Comparison of ENCODE assay signal across 16 cellular contexts in the genomic region with DNA sequence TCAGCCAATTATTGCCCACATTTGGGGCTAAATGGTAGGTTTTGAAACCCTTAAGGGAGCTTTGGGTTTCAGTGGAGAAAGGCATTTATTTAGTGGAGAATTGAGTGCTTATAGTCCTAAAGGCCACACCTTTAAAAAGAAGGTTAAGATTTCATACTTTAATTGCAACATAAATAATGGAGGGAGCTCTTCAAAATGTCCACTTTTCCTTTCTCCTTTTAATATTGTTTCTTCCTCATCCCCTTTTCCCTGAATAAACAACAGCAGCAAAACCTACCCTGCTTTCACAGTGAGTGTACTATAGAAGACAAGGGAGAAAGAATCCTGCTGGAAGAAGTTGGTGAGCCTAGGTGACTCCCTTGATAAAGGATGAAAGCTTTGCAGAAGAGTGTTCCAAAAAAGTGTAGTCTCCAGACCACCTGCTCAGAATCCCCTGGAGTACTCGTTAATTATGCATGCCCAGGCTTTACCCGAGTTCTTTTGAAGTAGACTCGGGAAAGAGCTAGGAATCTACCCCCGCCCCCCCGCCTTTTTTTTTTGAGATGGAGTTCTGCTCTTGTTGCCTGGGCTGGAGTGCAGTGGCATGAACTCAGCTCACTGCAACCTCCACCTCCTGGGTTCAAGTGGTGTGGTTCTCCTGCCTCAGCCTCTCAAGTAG. TPM values are rescaled to one million over a fixed set of nuclear protein-coding genes. Genes with fewer than 3 reads are reported as not detected.
A peak's percentile ranks its signal among the peaks of the same experiment; 100 is the strongest.
DNase-seq lines count a peak whose midpoint lies in the region; ATAC-seq and TF ChIP-seq lines count a peak whose summit lies in the region.
"Had no signal": no experiment of that assay in that cellular context is flagged by ENCODE, and none has a peak within 500 bp of the region (broad histone marks: within the 10 kb centered on the region; RNA-seq: fewer than 3 reads in every experiment).

No MANE protein-coding gene starts in this region.

- CTCF ChIA-PET in IMR-90 (lab: Yijun Ruan, JAX) = interaction anchor here (0.8 kb wide), 1 partner anchor 70 kb away, joined by 3 read pairs; no protein-coding TSS in a partner anchor

- no peak overlapping the region for H3K56ac ChIP-seq in IMR-90 (ENCODE audit: extremely low read depth, insufficient read depth, low read length)

- H3K4me1 ChIP-seq in IMR-90 (ENCODE audit: control insufficient read depth, insufficient read depth, low read length) (peaks cover 20% of the 10 kb centered on the region), ascending aorta (peaks cover 7 to 46% of the 10 kb centered on the region in 2 donors), trophoblast cell (ENCODE audit: control insufficient read depth in 1 of 2, insufficient read depth in 2 of 2, low read length in 2 of 2) (peaks cover 2 to 9% of the 10 kb centered on the region in 2 experiments)
- H3K4me1 ChIP-seq: uterus had no signal

- H3K79me1 ChIP-seq in IMR-90 (ENCODE audit: low read depth in 1 of 2, low read length in 2 of 2) (peaks cover 0 to 12% of the 10 kb centered on the region in 2 experiments; a peak in 1 of 4 replicates), trophoblast cell (ENCODE audit: low read length) (peaks cover 3% of the 10 kb centered on the region)

- H2BK12ac ChIP-seq in trophoblast cell (ENCODE audit: low read length) = no peak overlapping the region

- 57% methylated on average over 3 of the region's 5 CpGs; no CpG with 5 or more reads in 1 of the 2 experiments for WGBS in IMR-90 (ENCODE audit: extremely low coverage in 2 of 2, insufficient read length in 1 of 2), 2 experiments
- WGBS in trophoblast cell (ENCODE audit: extremely low coverage, insufficient coverage, insufficient read length) = no CpG with 5 or more reads among the region's 5 CpGs

- no peak overlapping the region for H2BK15ac ChIP-seq in IMR-90 (ENCODE audit: low read depth, low read length)

- H4K5ac ChIP-seq in IMR-90 (ENCODE audit: low read depth, low read length) = no peak overlapping the region

- TF ChIP-seq CTCF in IMR-90 (conservative IDR thresholded peaks at IDR 0.05; ENCODE audit: low read depth, low read length) = no peak
- no peak for TF ChIP-seq CTCF in ascending aorta (IDR thresholded peaks at IDR 0.05)

- H3K4ac ChIP-seq in IMR-90 (ENCODE audit: low read depth, low read length) = no peak overlapping the region
- H3K4ac ChIP-seq in trophoblast cell (ENCODE audit: low read depth, low read length) = peak overlapping the region; percentile 16

- dilution Hi-C loops in IMR-90 (cut with HindIII; ENCODE audit: low sequenced_read_pairs, unreplicated experiment) = no loop called here

- H3K4me3 ChIP-seq in IMR-90 (ENCODE audit: insufficient read depth, low read depth, low read length) (no peak overlapping the region), ascending aorta (peak overlapping the region; percentile 16 to 23), trophoblast cell (ENCODE audit: low read depth, low read length) (no peak overlapping the region)
- H3K4me3 ChIP-seq: GM12878, ovary, uterus had no signal

- no peak overlapping the region for H4K12ac ChIP-seq in trophoblast cell (ENCODE audit: low read depth, low read length)

- H2BK5ac ChIP-seq in IMR-90 (ENCODE audit: low read depth, low read length, poor library complexity, severe bottlenecking) (peak overlapping the region; percentile 18), trophoblast cell (ENCODE audit: low read depth, low read length, poor library complexity) (no peak overlapping the region)

- BruUV-seq in IMR-90 (replicated peaks; lab: Mats Ljungman, UMichigan) = no TSS peak

- H4K20me1 ChIP-seq in IMR-90 (ENCODE audit: insufficient read depth, low read length) = peaks cover 90% of the 10 kb centered on the region

- H3K23ac ChIP-seq in IMR-90 (ENCODE audit: low read depth, low read length) = no peak overlapping the region
- no peak overlapping the region for H3K23ac ChIP-seq in trophoblast cell (ENCODE audit: low read length)

- ATAC-seq in IMR-90 (ENCODE audit: low read depth) = no peak
- ATAC-seq in GM19452 (IDR thresholded peaks at IDR 0.05; ENCODE audit: unreplicated experiment) = no peak
- ATAC-seq in GM19397 (IDR thresholded peaks at IDR 0.05; ENCODE audit: unreplicated experiment) = no peak
- ATAC-seq: GM12878 had no signal

- no peak overlapping the region for H2AK5ac ChIP-seq in IMR-90 (ENCODE audit: low read depth, low read length)
- H2AK5ac ChIP-seq in trophoblast cell (ENCODE audit: low read length) = no peak overlapping the region

- H2BK120ac ChIP-seq in IMR-90 (ENCODE audit: low read depth, low read length) = no peak overlapping the region
- H2BK120ac ChIP-seq in trophoblast cell (ENCODE audit: insufficient read depth, low read length, poor library complexity) = no peak overlapping the region

- POLR2A ChIA-PET in IMR-90 (lab: Charles Lee; ENCODE audit: unreplicated experiment) = interaction anchor here (0.7 to 1.3 kb wide), 3 partner anchors 35 to 74 kb away, joined by 3 to 5 read pairs (median 4); no protein-coding TSS in a partner anchor

- no peak for TF ChIP-seq POLR2A in IMR-90 (IDR thresholded peaks at IDR 0.05; ENCODE audit: low read depth, low read length)

- in situ Hi-C loops in IMR-90 (cut with MboI; ENCODE audit: low sequenced_read_pairs) = no loop called here

- no peak overlapping the region for H2AFZ ChIP-seq in IMR-90 (replicated peaks; ENCODE audit: low read length, poor library complexity)
- H2AFZ ChIP-seq in trophoblast cell (ENCODE audit: insufficient read depth, low read length, poor library complexity) = no peak overlapping the region

- H3K9me1 ChIP-seq in IMR-90 (ENCODE audit: insufficient read depth, low read length) = peaks cover 6% of the 10 kb centered on the region; the same call in 1 of the 2 replicates

- H3K36me3 ChIP-seq in IMR-90 (ENCODE audit: control insufficient read depth, insufficient read depth, low read length) = peaks cover 48% of the 10 kb centered on the region
- H3K36me3 ChIP-seq in ascending aorta = peaks cover 27 to 60% of the 10 kb centered on the region in 2 donors
- H3K36me3 ChIP-seq in trophoblast cell (ENCODE audit: control insufficient read depth in 1 of 2, insufficient read depth in 2 of 2, low read length in 2 of 2) = peaks cover 11 to 16% of the 10 kb centered on the region in 2 experiments
- H3K36me3 ChIP-seq: ovary, uterus had no signal

- H3K27ac ChIP-seq in IMR-90 (ENCODE audit: insufficient read depth, low read length) = no peak overlapping the region; the same call in 1 of the 2 replicates
- H3K27ac ChIP-seq in ascending aorta = peak overlapping the region in 1 of 2 donors; percentile 44
- no peak overlapping the region for H3K27ac ChIP-seq in trophoblast cell (ENCODE audit: low read depth, low read length)
- H3K27ac ChIP-seq: ovary, uterus had no signal

- TF ChIP-seq RAD21 in IMR-90 (IDR thresholded peaks at IDR 0.05; ENCODE audit: low read length) = no peak

- H3K14ac ChIP-seq in IMR-90 (replicated peaks; ENCODE audit: low read depth, low read length) (no peak overlapping the region), trophoblast cell (ENCODE audit: low read length) (no peak overlapping the region)

- H3K4me2 ChIP-seq in IMR-90 (ENCODE audit: low read depth, low read length) = peak overlapping the region; percentile 51; the same call in 1 of the 2 replicates
- no peak overlapping the region for H3K4me2 ChIP-seq in trophoblast cell (ENCODE audit: low read length)

- H3K79me2 ChIP-seq in trophoblast cell (ENCODE audit: control insufficient read depth, insufficient read depth, low read length, poor library complexity) = peaks cover 1% of the 10 kb centered on the region

- H3K9me3 ChIP-seq in IMR-90 (ENCODE audit: control insufficient read depth, insufficient read depth, low read length) (no peaks in the 10 kb centered on the region), ascending aorta (no peaks in the 10 kb centered on the region), trophoblast cell (ENCODE audit: insufficient read depth, low read depth, low read length) (no peaks in the 10 kb centered on the region)
- H3K9me3 ChIP-seq: ovary, uterus had no signal

- DNase-seq in DMS79 treated with DMSO at 0.1 percent for 48 hours (lab: John Stamatoyannopoulos, UW) = peak; percentile 41
- DNase-seq in IMR-90 = no peak
- DNase-seq in ascending aorta (ENCODE audit: low spot score in 2 of 2) = no peak
- DNase-seq in trophoblast cell = no peak
- DNase-seq in NCI-H2081 treated with DMSO at 0.1 percent for 48 hours (lab: John Stamatoyannopoulos, UW) = no peak
- DNase-seq: activated CD4-positive, alpha-beta T cell treated with anti-CD3 and anti-CD28 coated beads, Interleukin-2, amount 10 ng/mL, durations not matched to agents 24 days and 14 days; CD4-positive, CD25-positive, alpha-beta regulatory T cell; NK-92 treated with Interleukin-12 subunit alpha and Interleukin-12 subunit beta, amount 100 ng/mL, for 24 hours; ovary; SHP77 treated with DMSO at 0.1 percent for 48 hours; small intestine; stimulated activated naive CD4-positive, alpha-beta T cell; uterus had no signal

- no peak overlapping the region for H2BK20ac ChIP-seq in IMR-90 (ENCODE audit: low read depth, low read length)

- H3K18ac ChIP-seq in IMR-90 (ENCODE audit: low read depth, low read length) (no peak overlapping the region), trophoblast cell (ENCODE audit: low read length) (no peak overlapping the region)

- H3K9ac ChIP-seq in IMR-90 (ENCODE audit: low read depth, low read length) (0 out of 2 replicates have a peak overlapping the region, but pooled peaks have one; percentile 27), trophoblast cell (ENCODE audit: low read length) (no peak overlapping the region)

- H2AK9ac ChIP-seq in IMR-90 (replicated peaks; ENCODE audit: low read depth, low read length, poor library complexity) = no peak overlapping the region

- intact Hi-C loops in IMR-90 (cut with micrococcal nuclease) = loop anchor here (10.0 kb wide), 1 partner anchor 417 kb away; no protein-coding TSS in a partner anchor
- intact Hi-C loops in ascending aorta (cut with DNase I) = no loop called here

- H4K91ac ChIP-seq in IMR-90 (ENCODE audit: insufficient read depth, low read depth, low read length) = no peak overlapping the region
- H4K91ac ChIP-seq in trophoblast cell (ENCODE audit: low read depth, low read length) = no peak overlapping the region

- H4K8ac ChIP-seq in IMR-90 (ENCODE audit: low read depth in 2 of 2, low read length in 2 of 2) = no peak overlapping the region
- no peak overlapping the region for H4K8ac ChIP-seq in trophoblast cell (ENCODE audit: low read depth, low read length)

- no peaks in the 10 kb centered on the region for H3K27me3 ChIP-seq in IMR-90 (ENCODE audit: control insufficient read depth, insufficient read depth, low read length)
- H3K27me3 ChIP-seq in ascending aorta = no peaks in the 10 kb centered on the region
- no peaks in the 10 kb centered on the region for H3K27me3 ChIP-seq in trophoblast cell (ENCODE audit: insufficient read depth, low read length)
- H3K27me3 ChIP-seq: ovary, uterus had no signal

RNA-seq across cellular contexts. Expression of gene EID3, which starts 11.5 kb away (rescaled TPM):
- total RNA-seq in IMR-90 (2012; rRNA removed) (4.1 and 6.9 TPM in 2 replicates), ascending aorta (1.4 TPM)
- polyA plus RNA-seq in IMR-90 (2012; rRNA removed) = 2.0 and 2.2 TPM in 2 replicates
- 0.48 and 0.92 TPM in 2 replicates for polyA plus RNA-seq in IMR-90 (2012; cell fraction: cytosol; rRNA removed)
- polyA plus RNA-seq in IMR-90 (2012; cell fraction: nucleus; rRNA removed; ENCODE audit: low replicate concordance) = 5.9 and 6.1 TPM in 2 replicates
- polyA plus RNA-seq in trophoblast cell (2013) = 0.67 and 0.78 TPM in 2 replicates

Comparison
In these comparisons a context has a peak if more than half of its experiments do, and no peak if none do; other contexts are left out.
1. H3K4me3 ChIP-seq: peak in ascending aorta (2 of 2); none in IMR-90 (single experiment) and trophoblast cell (single experiment).